ENCODE assay signal across 15 cellular contexts in genomic region chr7:85765698-85766298, GRCh38.
A peak's percentile ranks its signal among the peaks of the same experiment; 100 is the strongest.
DNase-seq lines count a peak whose midpoint lies in the region; ATAC-seq and TF ChIP-seq lines count a peak whose summit lies in the region.
"Had no signal": no experiment of that assay in that cellular context is flagged by ENCODE, and none has a peak within 500 bp of the region (broad histone marks: within the 10 kb centered on the region; RNA-seq: fewer than 3 reads in every experiment).

No MANE protein-coding gene starts in this region.

- no peaks in the 10 kb centered on the region for H3K9me3 ChIP-seq in mucosa of descending colon

- DNase-seq in NCI-H82 (lab: John Stamatoyannopoulos, UW), result peak; percentile 30
- DNase-seq in NCI-H82 treated with DMSO at 0.1 percent for 48 hours (lab: John Stamatoyannopoulos, UW; ENCODE audit: unreplicated experiment), result no peak
- DNase-seq in ecto neural progenitor cell (ENCODE audit: low spot score), result peak; percentile 48
- peak in 2 of 3 donors; percentile 36 to 51 for DNase-seq in mucosa of descending colon
- no peak for DNase-seq in HuH-7 (ENCODE audit: low spot score)
- no peak for DNase-seq in omental fat pad (ENCODE audit: low spot score)
- DNase-seq: DMS53, GM23248, KBM-7, NCI-H1105, NCI-H1930, NCI-H524 had no signal

- intact Hi-C loops in mucosa of descending colon (cut with DNase I, micrococcal nuclease), result no loop called here

- ATAC-seq in mucosa of descending colon (peak; percentile 95), GM21723 (IDR thresholded peaks at IDR 0.05; ENCODE audit: unreplicated experiment) (no peak), HG02840 (IDR thresholded peaks at IDR 0.05; ENCODE audit: low FRiP score, unreplicated experiment) (no peak), omental fat pad (ENCODE audit: low FRiP score) (no peak)

- H3K4me1 ChIP-seq in mucosa of descending colon (ENCODE audit: low read depth), result peaks cover 7% of the 10 kb centered on the region
- H3K4me1 ChIP-seq: BLaER1 treated with 17β-estradiol and CSF1 and Interleukin-3, amounts not matched to agents 10 nM and 100 nM had no signal

- no peak for TF ChIP-seq CTCF in mucosa of descending colon (IDR thresholded peaks at IDR 0.05)
- no peak for TF ChIP-seq CTCF in omental fat pad (IDR thresholded peaks at IDR 0.05)

- H3K4me3 ChIP-seq in mucosa of descending colon, result no peak overlapping the region
- H3K4me3 ChIP-seq: BLaER1 treated with 17β-estradiol and CSF1 and Interleukin-3, amounts not matched to agents 10 nM and 100 nM; GM23248 had no signal

- H3K36me3 ChIP-seq in mucosa of descending colon (ENCODE audit: low read depth), result no peaks in the 10 kb centered on the region
- H3K36me3 ChIP-seq: BLaER1 treated with 17β-estradiol and CSF1 and Interleukin-3, amounts not matched to agents 10 nM and 100 nM had no signal

Comparison
In these comparisons a context has a peak if more than half of its experiments do, and no peak if none do; other contexts are left out.
1. DNase-seq: peak in NCI-H82 (single experiment), ecto neural progenitor cell (single experiment) and mucosa of descending colon (2 of 3); none in NCI-H82 treated with DMSO at 0.1 percent for 48 hours (single experiment), HuH-7 (single experiment) and omental fat pad (single experiment).